13 cellular contexts compared by ENCODE assay signal in the genomic region with DNA sequence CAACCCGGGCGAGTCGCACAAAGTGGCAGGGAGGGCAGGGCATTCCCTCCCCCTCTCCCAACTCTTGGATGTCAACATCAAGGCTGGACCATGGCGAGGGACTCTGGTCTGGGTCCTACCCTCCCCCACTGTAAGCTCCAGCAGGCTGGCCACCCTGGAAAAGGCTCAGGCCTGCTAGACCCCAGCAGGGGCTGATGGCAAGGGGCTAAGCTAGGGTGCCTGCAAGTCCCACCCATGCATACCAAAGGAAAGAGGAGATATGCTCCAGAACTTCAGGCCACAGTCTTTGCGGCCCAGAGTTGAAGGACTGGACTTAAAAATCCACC. TPM values are rescaled to one million over a fixed set of nuclear protein-coding genes. Genes with fewer than 3 reads are reported as not detected.
A peak's percentile ranks its signal among the peaks of the same experiment; 100 is the strongest.
DNase-seq lines count a peak whose midpoint lies in the region; ATAC-seq and TF ChIP-seq lines count a peak whose summit lies in the region.
"Had no signal": no experiment of that assay in that cellular context is flagged by ENCODE, and none has a peak within 500 bp of the region (broad histone marks: within the 10 kb centered on the region; RNA-seq: fewer than 3 reads in every experiment).

No MANE protein-coding gene starts in this region.

- H3K4me3 ChIP-seq in Jurkat, Clone E6-1 (ENCODE audit: low read length), result peak overlapping the region; percentile 5; the same call in 1 of the 2 replicates
- H3K4me3 ChIP-seq in neutrophil (ENCODE audit: low read depth in 1 of 2, low read length in 1 of 2), result peak overlapping the region; percentile 23 to 36
- H3K4me3 ChIP-seq: transverse colon had no signal

- no peaks in the 10 kb centered on the region for H3K9me3 Mint-ChIP-seq in activated CD4-positive, alpha-beta T cell treated with anti-CD3 and anti-CD28 coated beads for 36 hours (ENCODE audit: low read depth)
- no peaks in the 10 kb centered on the region for H3K9me3 Mint-ChIP-seq in activated naive CD4-positive, alpha-beta T cell treated with anti-CD3 and anti-CD28 coated beads, Interleukin-2, amount 50 U/mL, for 72 hours

- POLR2A ChIA-PET in activated CD4-positive, alpha-beta T cell treated with anti-CD3 and anti-CD28 coated beads for 36 hours (lab: Charles Lee), result interaction anchor here (0.6 kb wide), 1 partner anchor 9 kb away, joined by 3 read pairs; no protein-coding TSS in a partner anchor

- intact Hi-C loops in activated CD4-positive, alpha-beta T cell treated with anti-CD3 and anti-CD28 coated beads for 36 hours (cut with DNase I, micrococcal nuclease), result no loop called here

- DNase-seq in activated CD4-positive, alpha-beta T cell treated with anti-CD3 and anti-CD28 coated beads for 36 hours, result no peak
- no peak for DNase-seq in activated CD4-positive, alpha-beta T cell treated with anti-CD3 and anti-CD28 coated beads for 4 hours
- no peak for DNase-seq in Jurkat, Clone E6-1 (ENCODE audit: low read depth, low spot score)
- no peak for DNase-seq in activated naive CD4-positive, alpha-beta T cell treated with anti-CD3 and anti-CD28 coated beads, Interleukin-2, amount 50 U/mL, for 72 hours (ENCODE audit: low spot score in 2 of 2)
- DNase-seq in stimulated activated naive CD4-positive, alpha-beta T cell (lab: John Stamatoyannopoulos, UW), result no peak
- no peak for DNase-seq in NCI-H1105 (lab: John Stamatoyannopoulos, UW)
- DNase-seq in NCI-H1092 treated with DMSO at 0.1 percent for 48 hours (lab: John Stamatoyannopoulos, UW), result no peak
- DNase-seq: amygdala, COR-L47, erythroblast, head of caudate nucleus, transverse colon had no signal

- H3K4me3 Mint-ChIP-seq in activated CD4-positive, alpha-beta T cell treated with anti-CD3 and anti-CD28 coated beads for 36 hours, result no peak overlapping the region

- peak overlapping the region; percentile 78 for H3K27ac Mint-ChIP-seq in activated CD4-positive, alpha-beta T cell treated with anti-CD3 and anti-CD28 coated beads for 36 hours
- H3K27ac Mint-ChIP-seq in activated naive CD4-positive, alpha-beta T cell treated with anti-CD3 and anti-CD28 coated beads, Interleukin-2, amount 50 U/mL, for 72 hours, result peak overlapping the region; percentile 77 to 79

- no peaks in the 10 kb centered on the region for H3K9me3 ChIP-seq in neutrophil
- H3K9me3 ChIP-seq: transverse colon had no signal

- peaks cover 7% of the 10 kb centered on the region for H3K36me3 ChIP-seq in neutrophil
- H3K36me3 ChIP-seq: transverse colon had no signal

- H3K27me3 Mint-ChIP-seq in activated CD4-positive, alpha-beta T cell treated with anti-CD3 and anti-CD28 coated beads for 36 hours, result no peaks in the 10 kb centered on the region

- H3K27ac ChIP-seq in neutrophil, result peak overlapping the region; percentile 99
- H3K27ac ChIP-seq: transverse colon had no signal

- CTCF ChIA-PET in activated CD4-positive, alpha-beta T cell treated with anti-CD3 and anti-CD28 coated beads for 36 hours (lab: Charles Lee), result interaction anchor here (0.6 to 1.2 kb wide), 3 partner anchors 27 to 132 kb away, joined by 3 read pairs; no protein-coding TSS in a partner anchor

- peaks cover 48% of the 10 kb centered on the region for H3K4me1 Mint-ChIP-seq in activated CD4-positive, alpha-beta T cell treated with anti-CD3 and anti-CD28 coated beads for 36 hours

- no peaks in the 10 kb centered on the region for H3K27me3 ChIP-seq in neutrophil
- H3K27me3 ChIP-seq: transverse colon had no signal

- TF ChIP-seq CTCF in neutrophil (IDR thresholded peaks at IDR 0.05), result no peak

- H3K4me1 ChIP-seq in neutrophil (ENCODE audit: control insufficient read depth in 1 of 2, insufficient read depth in 1 of 2, low read depth in 1 of 2, low read length in 1 of 2), result peaks cover 72 to 75% of the 10 kb centered on the region in 2 experiments

- peak; percentile 10 for ATAC-seq in activated CD4-positive, alpha-beta T cell treated with anti-CD3 and anti-CD28 coated beads for 36 hours
- peak; percentile 13 to 18 for ATAC-seq in activated naive CD4-positive, alpha-beta T cell treated with anti-CD3 and anti-CD28 coated beads, Interleukin-2, amount 50 U/mL, for 72 hours

- no peaks in the 10 kb centered on the region for H3K36me3 Mint-ChIP-seq in activated CD4-positive, alpha-beta T cell treated with anti-CD3 and anti-CD28 coated beads for 36 hours (ENCODE audit: low read depth)
- H3K36me3 Mint-ChIP-seq in activated naive CD4-positive, alpha-beta T cell treated with anti-CD3 and anti-CD28 coated beads, Interleukin-2, amount 50 U/mL, for 72 hours, result no peaks in the 10 kb centered on the region

RNA-seq across cellular contexts. Expression of gene ST3GAL2, which starts 19.9 kb away (rescaled TPM):
- total RNA-seq in activated CD4-positive, alpha-beta T cell treated with anti-CD3 and anti-CD28 coated beads for 36 hours, result 10 to 100 TPM; 14.8 to 16.6 TPM
- 18.5 TPM for polyA plus RNA-seq in Jurkat, Clone E6-1 (2012; ENCODE audit: insufficient read depth, insufficient read length)
- total RNA-seq in activated naive CD4-positive, alpha-beta T cell treated with anti-CD3 and anti-CD28 coated beads, Interleukin-2, amount 50 U/mL, for 72 hours, result 10 to 100 TPM; 13.9 to 18.2 TPM

RNA-seq across cellular contexts. Expression of gene FCSK, which starts 35.4 kb away (rescaled TPM):
- total RNA-seq in activated CD4-positive, alpha-beta T cell treated with anti-CD3 and anti-CD28 coated beads for 36 hours, result 10 to 100 TPM; 10.3 to 13.4 TPM
- 8.7 TPM for polyA plus RNA-seq in Jurkat, Clone E6-1 (2012; ENCODE audit: insufficient read depth, insufficient read length)
- total RNA-seq in activated naive CD4-positive, alpha-beta T cell treated with anti-CD3 and anti-CD28 coated beads, Interleukin-2, amount 50 U/mL, for 72 hours, result 10 to 100 TPM in 1 of 2 donors, 1 to 10 TPM in 1; 6.1 to 16.6 TPM
